Comparison of ENCODE assay signal across 20 cellular contexts in the genomic region with DNA sequence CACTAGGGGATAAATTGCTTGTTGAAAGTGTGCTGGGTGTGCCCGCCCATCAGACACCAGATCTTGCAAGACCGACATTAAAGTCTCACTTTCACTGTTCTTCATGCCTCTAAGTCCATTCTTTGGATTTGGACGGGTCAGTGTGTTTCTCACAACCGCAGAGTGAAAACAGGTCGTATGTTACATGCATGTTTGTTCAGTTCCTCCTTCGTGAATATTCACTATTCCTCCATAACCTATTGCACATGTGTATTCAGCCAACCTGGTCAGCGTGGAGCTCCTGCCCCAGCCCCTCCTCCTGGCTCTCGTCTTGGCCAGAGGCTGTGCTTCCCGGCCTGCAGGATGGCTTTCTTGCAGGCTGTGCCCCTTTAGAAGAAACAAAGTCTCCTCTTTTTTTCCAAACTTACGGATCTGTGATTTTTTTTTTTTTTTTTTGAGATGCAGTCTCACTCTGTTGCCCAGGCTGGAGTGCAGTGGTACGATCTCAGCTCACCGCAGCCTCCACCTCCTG. TPM values are rescaled to one million over a fixed set of nuclear protein-coding genes. Genes with fewer than 3 reads are reported as not detected.
"Had no signal": no experiment of that assay in that cellular context is flagged by ENCODE, and none has a peak within 500 bp of the region (broad histone marks: within the 10 kb centered on the region; RNA-seq: fewer than 3 reads in every experiment).

No MANE protein-coding gene starts in this region.

- H3K27me3 ChIP-seq: body of pancreas, colonic mucosa, hepatocyte, ovary had no signal

- H3K4me3 Mint-ChIP-seq: activated naive CD8-positive, alpha-beta T cell treated with anti-CD3 and anti-CD28 coated beads for 36 hours; activated T-cell treated with anti-CD3 and anti-CD28 coated beads, Interleukin-2, amount 50 U/mL, for 4 hours; neural crest cell; T-helper 2 cell treated with Interferon-gamma antibody and Interleukin-4, amounts not matched to agents 5 μg/mL and 100 μg/mL, for 36 hours had no signal

- H3K4me1 Mint-ChIP-seq: activated naive CD8-positive, alpha-beta T cell treated with anti-CD3 and anti-CD28 coated beads for 36 hours had no signal

- H3K36me3 ChIP-seq: colonic mucosa, esophagus squamous epithelium, ovary had no signal

- H3K9me3 ChIP-seq: body of pancreas, colonic mucosa, esophagus squamous epithelium, ovary had no signal

- H3K27ac ChIP-seq: body of pancreas, colonic mucosa, esophagus squamous epithelium, hepatocyte, ovary had no signal

- H3K4me2 ChIP-seq: hepatocyte had no signal

- H3K27ac Mint-ChIP-seq: activated naive CD8-positive, alpha-beta T cell treated with anti-CD3 and anti-CD28 coated beads for 36 hours; T-helper 2 cell treated with Interferon-gamma antibody and Interleukin-4, amounts not matched to agents 5 μg/mL and 100 μg/mL, for 36 hours had no signal

- DNase-seq: activated effector memory CD4-positive, alpha-beta T cell treated with Interleukin-2 at 50 U/mL for 16 hours; activated naive CD8-positive, alpha-beta T cell treated with anti-CD3 and anti-CD28 coated beads for 36 hours; activated T-cell treated with anti-CD3 and anti-CD28 coated beads, Interleukin-2, amount 50 U/mL, for 4 hours; amygdala; body of pancreas; central memory CD4-positive, alpha-beta T cell; colonic mucosa; esophagus squamous epithelium; islet precursor cell; ovary; stimulated activated CD4-positive, alpha-beta T cell treated with anti-CD3 and anti-CD28 coated beads, Interleukin-4, amount 100 ng/mL, for 1 hour; stimulated activated naive CD4-positive, alpha-beta T cell had no signal

- H3K4me3 ChIP-seq: body of pancreas, colonic mucosa, esophagus squamous epithelium, hepatocyte, lung, ovary had no signal

- H2AFZ ChIP-seq: hepatocyte had no signal

- H3K36me3 Mint-ChIP-seq: activated naive CD8-positive, alpha-beta T cell treated with anti-CD3 and anti-CD28 coated beads for 36 hours had no signal

- ATAC-seq: activated T-cell treated with anti-CD3 and anti-CD28 coated beads, Interleukin-2, amount 50 U/mL, for 4 hours; body of pancreas had no signal

- H3K79me2 ChIP-seq: hepatocyte had no signal

- H3K4me1 ChIP-seq: body of pancreas, colonic mucosa had no signal

- H3K27me3 Mint-ChIP-seq: activated naive CD8-positive, alpha-beta T cell treated with anti-CD3 and anti-CD28 coated beads for 36 hours had no signal

- H3K9me3 Mint-ChIP-seq: neural crest cell; T-helper 2 cell treated with Interferon-gamma antibody and Interleukin-4, amounts not matched to agents 5 μg/mL and 100 μg/mL, for 36 hours had no signal

RNA-seq across cellular contexts. Expression of gene KRTAP10-6, which starts 2.2 kb away (rescaled TPM):
- total RNA-seq: activated naive CD8-positive, alpha-beta T cell treated with anti-CD3 and anti-CD28 coated beads for 36 hours; activated T-cell treated with anti-CD3 and anti-CD28 coated beads, Interleukin-2, amount 50 U/mL, for 4 hours; body of pancreas; colonic mucosa; esophagus squamous epithelium; fibroblast of villous mesenchyme; glomerular endothelial cell; hepatocyte; lung; neural crest cell; ovary; temporal lobe; ureter had no signal
- polyA plus RNA-seq: hepatocyte, lung, ovary had no signal

RNA-seq across cellular contexts. Expression of gene KRTAP10-7, which starts 5.9 kb away (rescaled TPM):
- total RNA-seq: activated naive CD8-positive, alpha-beta T cell treated with anti-CD3 and anti-CD28 coated beads for 36 hours; activated T-cell treated with anti-CD3 and anti-CD28 coated beads, Interleukin-2, amount 50 U/mL, for 4 hours; body of pancreas; colonic mucosa; esophagus squamous epithelium; fibroblast of villous mesenchyme; glomerular endothelial cell; hepatocyte; lung; neural crest cell; ovary; temporal lobe; ureter had no signal
- polyA plus RNA-seq: hepatocyte, lung, ovary had no signal

RNA-seq across cellular contexts. Expression of gene KRTAP10-5, which starts 14.1 kb away (rescaled TPM):
- total RNA-seq: activated naive CD8-positive, alpha-beta T cell treated with anti-CD3 and anti-CD28 coated beads for 36 hours; activated T-cell treated with anti-CD3 and anti-CD28 coated beads, Interleukin-2, amount 50 U/mL, for 4 hours; body of pancreas; colonic mucosa; esophagus squamous epithelium; fibroblast of villous mesenchyme; glomerular endothelial cell; hepatocyte; lung; neural crest cell; ovary; temporal lobe; ureter had no signal
- polyA plus RNA-seq: hepatocyte, lung, ovary had no signal

RNA-seq across cellular contexts. Expression of gene KRTAP10-8, which starts 17.4 kb away (rescaled TPM):
- total RNA-seq: activated naive CD8-positive, alpha-beta T cell treated with anti-CD3 and anti-CD28 coated beads for 36 hours; activated T-cell treated with anti-CD3 and anti-CD28 coated beads, Interleukin-2, amount 50 U/mL, for 4 hours; body of pancreas; colonic mucosa; esophagus squamous epithelium; fibroblast of villous mesenchyme; glomerular endothelial cell; hepatocyte; lung; neural crest cell; ovary; temporal lobe; ureter had no signal
- polyA plus RNA-seq: hepatocyte, lung, ovary had no signal

RNA-seq across cellular contexts. Expression of gene KRTAP10-4, which starts 20.9 kb away (rescaled TPM):
- total RNA-seq: activated naive CD8-positive, alpha-beta T cell treated with anti-CD3 and anti-CD28 coated beads for 36 hours; activated T-cell treated with anti-CD3 and anti-CD28 coated beads, Interleukin-2, amount 50 U/mL, for 4 hours; body of pancreas; colonic mucosa; esophagus squamous epithelium; fibroblast of villous mesenchyme; glomerular endothelial cell; hepatocyte; lung; neural crest cell; ovary; temporal lobe; ureter had no signal
- polyA plus RNA-seq: hepatocyte, lung, ovary had no signal
